ENCODE assay signal across 8 cellular contexts in genomic region chr3:184523825-184524615, GRCh38. TPM values are rescaled to one million over a fixed set of nuclear protein-coding genes. Genes with fewer than 3 reads are reported as not detected.
A peak's percentile ranks its signal among the peaks of the same experiment; 100 is the strongest.
DNase-seq lines count a peak whose midpoint lies in the region; ATAC-seq and TF ChIP-seq lines count a peak whose summit lies in the region.

No MANE protein-coding gene starts in this region.

- H3K9me3 ChIP-seq in MM.1S (replicated peaks; ENCODE audit: insufficient read depth, low read length): no peaks in the 10 kb centered on the region

- H2AFZ ChIP-seq in MM.1S (ENCODE audit: low read length): no peak overlapping the region

- H3K36me3 ChIP-seq in MM.1S (replicated peaks; ENCODE audit: insufficient read depth, low read length): no peaks in the 10 kb centered on the region

- no peaks in the 10 kb centered on the region for H3K36me3 Mint-ChIP-seq in activated naive CD4-positive, alpha-beta T cell treated with anti-CD3 and anti-CD28 coated beads, Interleukin-2, amount 50 U/mL, for 72 hours

- no peak overlapping the region for H3K4me3 ChIP-seq in MM.1S (ENCODE audit: low read length)

- H3K79me2 ChIP-seq in MM.1S (ENCODE audit: low read length): no peaks in the 10 kb centered on the region

- H3K9ac ChIP-seq in MM.1S (ENCODE audit: low read length): no peak overlapping the region

- no peak for TF ChIP-seq CTCF in MM.1S (IDR thresholded peaks at IDR 0.05; ENCODE audit: low read length)
- TF ChIP-seq CTCF in GM10266 (IDR thresholded peaks at IDR 0.05; ENCODE audit: control insufficient read depth, insufficient read depth, low read depth, missing control alignments): no peak

- H3K27me3 ChIP-seq in MM.1S (replicated peaks; ENCODE audit: insufficient read depth, low read length): peaks cover 17% of the 10 kb centered on the region

- no peaks in the 10 kb centered on the region for H3K9me2 ChIP-seq in MM.1S (replicated peaks; ENCODE audit: insufficient read depth, low read length)

- no peak overlapping the region for H3K27ac ChIP-seq in MM.1S (ENCODE audit: low read length)

- no peaks in the 10 kb centered on the region for H3K4me1 ChIP-seq in MM.1S (ENCODE audit: low read length)

- no peak overlapping the region for H3K4me2 ChIP-seq in MM.1S (ENCODE audit: low read depth, low read length)

- no peaks in the 10 kb centered on the region for H3F3A ChIP-seq in MM.1S (ENCODE audit: insufficient read depth, low read length)

- peak; percentile 62 for DNase-seq in DMS 273 (lab: John Stamatoyannopoulos, UW; ENCODE audit: unreplicated experiment)
- peak; percentile 14 for DNase-seq in KG1 (lab: John Stamatoyannopoulos, UW)
- no peak for DNase-seq in activated naive CD4-positive, alpha-beta T cell treated with anti-CD3 and anti-CD28 coated beads, Interleukin-2, amount 50 U/mL, for 72 hours (ENCODE audit: low spot score in 2 of 2)
- DNase-seq in kidney tubule cell (ENCODE audit: low spot score): peak; percentile 62
- DNase-seq in NCI-H1092 (lab: John Stamatoyannopoulos, UW): no peak
- no peak for DNase-seq in MM.1S
- no peak for DNase-seq in GM10266 (ENCODE audit: extremely low spot score)
- DNase-seq in activated T-cell treated with anti-CD3 and anti-CD28 coated beads for 4 hours: no peak

- ATAC-seq in activated naive CD4-positive, alpha-beta T cell treated with anti-CD3 and anti-CD28 coated beads, Interleukin-2, amount 50 U/mL, for 72 hours: peak; percentile 66 to 79

- no peaks in the 10 kb centered on the region for H3K9me3 Mint-ChIP-seq in activated naive CD4-positive, alpha-beta T cell treated with anti-CD3 and anti-CD28 coated beads, Interleukin-2, amount 50 U/mL, for 72 hours

- H3K27ac Mint-ChIP-seq in activated naive CD4-positive, alpha-beta T cell treated with anti-CD3 and anti-CD28 coated beads, Interleukin-2, amount 50 U/mL, for 72 hours: no peak overlapping the region

- H4K20me1 ChIP-seq in MM.1S (ENCODE audit: insufficient read depth, low read length): no peaks in the 10 kb centered on the region

RNA-seq across cellular contexts. Expression of gene EPHB3, which starts 37.6 kb away (rescaled TPM):
- total RNA-seq in activated naive CD4-positive, alpha-beta T cell treated with anti-CD3 and anti-CD28 coated beads, Interleukin-2, amount 50 U/mL, for 72 hours: under 1 TPM in 1 of 2 donors, not detected in 1; 0.19 TPM

Comparison
In these comparisons a context has a peak if more than half of its experiments do, and no peak if none do; other contexts are left out.
1. DNase-seq: peak in DMS 273 (single experiment), KG1 (single experiment) and kidney tubule cell (single experiment); none in activated naive CD4-positive, alpha-beta T cell treated with anti-CD3 and anti-CD28 coated beads, Interleukin-2, amount 50 U/mL, for 72 hours (0 of 2), NCI-H1092 (single experiment), MM.1S (single experiment), GM10266 (single experiment) and activated T-cell treated with anti-CD3 and anti-CD28 coated beads for 4 hours (single experiment).